8 cellular contexts compared by ENCODE assay signal in genomic region chr1:246569248-246570238, GRCh38. TPM values are rescaled to one million over a fixed set of nuclear protein-coding genes. Genes with fewer than 3 reads are reported as not detected.
DNase-seq lines count a peak whose midpoint lies in the region; ATAC-seq and TF ChIP-seq lines count a peak whose summit lies in the region.

No MANE protein-coding gene starts in this region.

- H2AFZ ChIP-seq in IMR-90 (replicated peaks; ENCODE audit: low read length, poor library complexity), result no peak overlapping the region

- DNase-seq in IMR-90 (peak; percentile 63), left kidney (ENCODE audit: low read depth, low spot score) (peak; percentile 22), left lobe of liver (ENCODE audit: low spot score) (no peak), SJCRH30 (no peak), cerebellar cortex (ENCODE audit: low spot score) (no peak)
- DNase-seq in activated CD8-positive, alpha-beta T cell treated with anti-CD3 and anti-CD28 coated beads for 36 hours, result peak; percentile 43
- no peak for DNase-seq in activated CD8-positive, alpha-beta memory T cell treated with anti-CD3 and anti-CD28 coated beads for 24 hours

- ATAC-seq in IMR-90 (ENCODE audit: low read depth), result no peak
- peak; percentile 32 for ATAC-seq in activated CD8-positive, alpha-beta T cell treated with anti-CD3 and anti-CD28 coated beads for 36 hours
- ATAC-seq in left lobe of liver, result no peak

- H3K27ac ChIP-seq in BLaER1 (peak overlapping the region; percentile 51), IMR-90 (ENCODE audit: insufficient read depth, low read length) (no peak overlapping the region), SJCRH30 (no peak overlapping the region)

- H2BK5ac ChIP-seq in IMR-90 (ENCODE audit: low read depth, low read length, poor library complexity, severe bottlenecking), result peak overlapping the region; percentile 48

- peak; percentile 27; the same call in 1 of the 2 replicates for TF ChIP-seq POLR2A in IMR-90 (IDR thresholded peaks at IDR 0.05; ENCODE audit: low read depth, low read length)

- H3K9me3 Mint-ChIP-seq in activated CD8-positive, alpha-beta T cell treated with anti-CD3 and anti-CD28 coated beads for 36 hours, result no peaks in the 10 kb centered on the region

- H4K5ac ChIP-seq in IMR-90 (ENCODE audit: low read depth, low read length), result no peak overlapping the region; the same call in 1 of the 2 replicates

- H3K4ac ChIP-seq in IMR-90 (ENCODE audit: low read depth, low read length), result no peak overlapping the region

- H4K8ac ChIP-seq in IMR-90 (ENCODE audit: low read depth in 2 of 2, low read length in 2 of 2), result peak overlapping the region in 1 of 2 experiments; percentile 15; a peak in 2 of 4 replicates

- no peak overlapping the region for H3K56ac ChIP-seq in IMR-90 (ENCODE audit: extremely low read depth, insufficient read depth, low read length)

- dilution Hi-C loops in IMR-90 (cut with HindIII; ENCODE audit: low sequenced_read_pairs, unreplicated experiment), result no loop called here

- intact Hi-C loops in IMR-90 (cut with micrococcal nuclease), result loop anchor here (5.0 kb wide), 1 partner anchor 183 kb away; no protein-coding TSS in a partner anchor
- intact Hi-C loops in activated CD8-positive, alpha-beta T cell treated with anti-CD3 and anti-CD28 coated beads for 36 hours (cut with micrococcal nuclease), result loop anchor here (5.0 kb wide), 1 partner anchor 62 kb away; the partner anchor contains the start of gene SMYD3

- no TSS peak for BruUV-seq in IMR-90 (replicated peaks; lab: Mats Ljungman, UMichigan)

- POLR2A ChIA-PET in IMR-90 (lab: Charles Lee; ENCODE audit: unreplicated experiment), result no interaction called here
- POLR2A ChIA-PET in activated CD8-positive, alpha-beta T cell treated with anti-CD3 and anti-CD28 coated beads for 36 hours (lab: Charles Lee), result no interaction called here

- no peak overlapping the region; the same call in 1 of the 2 replicates for H3K18ac ChIP-seq in IMR-90 (ENCODE audit: low read depth, low read length)

- H2BK120ac ChIP-seq in IMR-90 (ENCODE audit: low read depth, low read length), result peak overlapping the region; percentile 13; the same call in 1 of the 2 replicates

- no peaks in the 10 kb centered on the region for H3K27me3 Mint-ChIP-seq in activated CD8-positive, alpha-beta T cell treated with anti-CD3 and anti-CD28 coated beads for 36 hours

- in situ Hi-C loops in IMR-90 (cut with MboI; ENCODE audit: low sequenced_read_pairs), result loop anchor here (5.0 kb wide), 1 partner anchor 58 kb away; no protein-coding TSS in a partner anchor

- 0 out of 2 replicates have a peak overlapping the region, but pooled peaks have one; percentile 17 for H3K4me3 ChIP-seq in BLaER1
- no peak overlapping the region for H3K4me3 ChIP-seq in IMR-90 (ENCODE audit: insufficient read depth, low read depth, low read length)
- no peak overlapping the region for H3K4me3 ChIP-seq in SJCRH30

- no peak overlapping the region; the same call in 2 of the 3 replicates for H2BK15ac ChIP-seq in IMR-90 (ENCODE audit: low read depth, low read length)

- H3K36me3 Mint-ChIP-seq in activated CD8-positive, alpha-beta T cell treated with anti-CD3 and anti-CD28 coated beads for 36 hours (ENCODE audit: low read depth), result peaks cover 26% of the 10 kb centered on the region

- peak overlapping the region; percentile 8; the same call in 1 of the 2 replicates for H3K14ac ChIP-seq in IMR-90 (replicated peaks; ENCODE audit: low read depth, low read length)

- peak overlapping the region; percentile 97 for H3K27ac Mint-ChIP-seq in activated CD8-positive, alpha-beta T cell treated with anti-CD3 and anti-CD28 coated beads for 36 hours

- peak overlapping the region; percentile 85 for H3K4me2 ChIP-seq in BLaER1
- peak overlapping the region; percentile 63; the same call in 1 of the 2 replicates for H3K4me2 ChIP-seq in IMR-90 (ENCODE audit: low read depth, low read length)

- WGBS in IMR-90 (ENCODE audit: extremely low coverage in 2 of 2, insufficient read length in 1 of 2), 2 experiments, result 60% methylated on average over 4 of the region's 8 CpGs; no CpG with 5 or more reads in 1 of the 2 experiments

- H4K20me1 ChIP-seq in BLaER1 (peaks cover 13% of the 10 kb centered on the region; the same call in 1 of the 2 replicates), IMR-90 (ENCODE audit: insufficient read depth, low read length) (0 out of 2 replicates have a peak, but pooled peaks cover 2% of the 10 kb centered on the region)

- H2AK9ac ChIP-seq in IMR-90 (replicated peaks; ENCODE audit: low read depth, low read length, poor library complexity), result no peak overlapping the region

- H3K23ac ChIP-seq in IMR-90 (ENCODE audit: low read depth, low read length), result peak overlapping the region; percentile 8; the same call in 1 of the 2 replicates

- no peaks in the 10 kb centered on the region for H3K27me3 ChIP-seq in BLaER1
- H3K27me3 ChIP-seq in IMR-90 (ENCODE audit: control insufficient read depth, insufficient read depth, low read length), result no peaks in the 10 kb centered on the region
- no peaks in the 10 kb centered on the region for H3K27me3 ChIP-seq in SJCRH30

- no peaks in the 10 kb centered on the region for H3K36me3 ChIP-seq in BLaER1
- H3K36me3 ChIP-seq in IMR-90 (ENCODE audit: control insufficient read depth, insufficient read depth, low read length), result no peaks in the 10 kb centered on the region
- H3K36me3 ChIP-seq in SJCRH30, result no peaks in the 10 kb centered on the region

- no peak overlapping the region for H2AK5ac ChIP-seq in IMR-90 (ENCODE audit: low read depth, low read length)

- peaks cover 19 to 61% of the 10 kb centered on the region in 2 experiments; a peak in 3 of 4 replicates for H3K79me1 ChIP-seq in IMR-90 (ENCODE audit: low read depth in 1 of 2, low read length in 2 of 2)

- no peak for TF ChIP-seq RAD21 in IMR-90 (IDR thresholded peaks at IDR 0.05; ENCODE audit: low read length)

- TF ChIP-seq CTCF in IMR-90 (conservative IDR thresholded peaks at IDR 0.05; ENCODE audit: low read depth, low read length), result no peak
- TF ChIP-seq CTCF in activated CD8-positive, alpha-beta T cell treated with anti-CD3 and anti-CD28 coated beads for 36 hours (IDR thresholded peaks at IDR 0.05), result no peak

- no peak overlapping the region; the same call in 1 of the 2 replicates for H2BK20ac ChIP-seq in IMR-90 (ENCODE audit: low read depth, low read length)

- H3K9ac ChIP-seq in BLaER1 (peak overlapping the region; percentile 54), IMR-90 (ENCODE audit: low read depth, low read length) (no peak overlapping the region)

- peaks cover 5% of the 10 kb centered on the region for H3K9me1 ChIP-seq in IMR-90 (ENCODE audit: insufficient read depth, low read length)

- H3K4me1 ChIP-seq in BLaER1 (peaks cover 82% of the 10 kb centered on the region), IMR-90 (ENCODE audit: control insufficient read depth, insufficient read depth, low read length) (peaks cover 5% of the 10 kb centered on the region; the same call in 1 of the 2 replicates), SJCRH30 (0 out of 2 replicates have a peak, but pooled peaks cover 7% of the 10 kb centered on the region)

- H4K91ac ChIP-seq in IMR-90 (ENCODE audit: insufficient read depth, low read depth, low read length), result no peak overlapping the region

- H3K4me1 Mint-ChIP-seq in activated CD8-positive, alpha-beta T cell treated with anti-CD3 and anti-CD28 coated beads for 36 hours (ENCODE audit: low read depth), result peaks cover 49% of the 10 kb centered on the region

- H3K9me3 ChIP-seq in BLaER1 (peaks cover 7% of the 10 kb centered on the region; the same call in 1 of the 2 replicates), IMR-90 (ENCODE audit: control insufficient read depth, insufficient read depth, low read length) (no peaks in the 10 kb centered on the region), SJCRH30 (replicated peaks) (no peaks in the 10 kb centered on the region)

- CTCF ChIA-PET in IMR-90 (lab: Yijun Ruan, JAX), result interaction anchor here (0.5 kb wide), 1 partner anchor 75 kb away, joined by 5 read pairs; no protein-coding TSS in a partner anchor
- CTCF ChIA-PET in activated CD8-positive, alpha-beta T cell treated with anti-CD3 and anti-CD28 coated beads for 36 hours (lab: Charles Lee), result no interaction called here

- H3K4me3 Mint-ChIP-seq in activated CD8-positive, alpha-beta T cell treated with anti-CD3 and anti-CD28 coated beads for 36 hours, result peak overlapping the region; percentile 67

TF ChIP-seq in IMR-90, 13 proteins besides CTCF, POLR2A, EP300 and RAD21 (continues in another document):
- TF ChIP-seq NFE2L2 (IDR thresholded peaks at IDR 0.05; ENCODE audit: low read depth, low read length), result no peak
- TF ChIP-seq MAZ (IDR thresholded peaks at IDR 0.05; ENCODE audit: borderline replicate concordance, low read depth, low read length), result no peak
- no peak for TF ChIP-seq RCOR1 (IDR thresholded peaks at IDR 0.05; ENCODE audit: insufficient replicate concordance, low read length)
- TF ChIP-seq MAFK (IDR thresholded peaks at IDR 0.05; ENCODE audit: low read depth, low read length), result no peak
- TF ChIP-seq CHD1 (IDR thresholded peaks at IDR 0.05; ENCODE audit: low read depth, low read length), result no peak
- no peak for TF ChIP-seq BHLHE40 (IDR thresholded peaks at IDR 0.05; ENCODE audit: low read depth, low read length)
- TF ChIP-seq ELK1 (IDR thresholded peaks at IDR 0.05; ENCODE audit: borderline replicate concordance, low read depth, low read length), result no peak

RNA-seq across cellular contexts. Expression of gene CNST, which starts 3.3 kb away (rescaled TPM):
- 25.5 and 32.8 TPM in 2 replicates for total RNA-seq in IMR-90 (2012; rRNA removed)
- polyA plus RNA-seq in IMR-90 (2012; rRNA removed), result 14.6 and 15.4 TPM in 2 replicates
- 5.6 and 7.6 TPM in 2 replicates for polyA plus RNA-seq in IMR-90 (2012; cell fraction: cytosol; rRNA removed)
- polyA plus RNA-seq in IMR-90 (2012; cell fraction: nucleus; rRNA removed; ENCODE audit: low replicate concordance), result 8.0 and 21.3 TPM in 2 replicates
- total RNA-seq in activated CD8-positive, alpha-beta T cell treated with anti-CD3 and anti-CD28 coated beads for 36 hours, result 10 to 100 TPM; 23.5 to 25.1 TPM
- total RNA-seq in left lobe of liver, result 16.5 TPM
- total RNA-seq in SJCRH30 (2014; rRNA removed; shearing (Covaris generic)), result 15.2 and 17.7 TPM in 2 replicates

RNA-seq across cellular contexts. Expression of gene TFB2M, which starts 3.5 kb away (rescaled TPM):
- 13.3 and 22.8 TPM in 2 replicates for total RNA-seq in IMR-90 (2012; rRNA removed)
- 13.7 and 15.7 TPM in 2 replicates for polyA plus RNA-seq in IMR-90 (2012; rRNA removed)
- polyA plus RNA-seq in IMR-90 (2012; cell fraction: cytosol; rRNA removed), result 5.1 and 6.2 TPM in 2 replicates
- polyA plus RNA-seq in IMR-90 (2012; cell fraction: nucleus; rRNA removed; ENCODE audit: low replicate concordance), result 4.6 and 8.7 TPM in 2 replicates
- 10 to 100 TPM; 16.0 TPM for total RNA-seq in activated CD8-positive, alpha-beta T cell treated with anti-CD3 and anti-CD28 coated beads for 36 hours
- total RNA-seq in left lobe of liver, result 14.1 TPM
- 22.8 and 23.5 TPM in 2 replicates for total RNA-seq in SJCRH30 (2014; rRNA removed; shearing (Covaris generic))

Comparison
In these comparisons a context has a peak if more than half of its experiments do, and no peak if none do; other contexts are left out.
1. DNase-seq: peak in IMR-90 (single experiment), activated CD8-positive, alpha-beta T cell treated with anti-CD3 and anti-CD28 coated beads for 36 hours (single experiment) and left kidney (single experiment); none in left lobe of liver (single experiment), activated CD8-positive, alpha-beta memory T cell treated with anti-CD3 and anti-CD28 coated beads for 24 hours (single experiment), SJCRH30 (0 of 2) and cerebellar cortex (single experiment).